ENCODE assay signal across 20 cellular contexts in the genomic region with DNA sequence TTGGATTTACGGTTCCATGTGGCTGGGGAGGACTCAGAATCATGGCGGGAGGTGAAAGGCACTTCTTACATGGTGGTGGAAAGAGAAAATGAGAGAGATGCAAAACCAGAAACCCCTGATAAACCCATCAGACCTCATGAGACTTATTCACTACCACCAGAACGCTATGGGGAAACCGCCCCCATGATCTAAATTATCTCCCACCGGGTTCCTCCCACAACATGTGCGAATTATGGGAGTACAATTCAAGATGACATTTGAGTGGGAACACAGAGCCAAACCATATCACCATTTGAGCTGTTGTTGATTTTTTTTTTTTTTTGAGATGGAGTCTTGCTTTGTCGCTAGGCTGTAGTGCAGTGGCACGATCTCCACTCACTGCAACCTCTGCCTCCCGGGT. TPM values are rescaled to one million over a fixed set of nuclear protein-coding genes. Genes with fewer than 3 reads are reported as not detected.
"Had no signal": no experiment of that assay in that cellular context is flagged by ENCODE, and none has a peak within 500 bp of the region (broad histone marks: within the 10 kb centered on the region; RNA-seq: fewer than 3 reads in every experiment).

No MANE protein-coding gene starts in this region.

- FAIRE-seq: colon, endometrium, frontal cortex, islet of Langerhans, keratinocyte had no signal

- H3K27me3 ChIP-seq: esophagus muscularis mucosa, gastroesophageal sphincter, heart left ventricle, left lung had no signal

- H3K4me3 ChIP-seq: esophagus muscularis mucosa, gastroesophageal sphincter, heart left ventricle, left lung, lower lobe of right lung, mucosa of descending colon had no signal

- H3K27ac ChIP-seq: esophagus muscularis mucosa, foreskin keratinocyte, gastroesophageal sphincter, heart left ventricle, left lung, lower lobe of right lung had no signal

- DNase-seq: cortex of kidney; effector CD8-positive, alpha-beta T cell; effector memory CD8-positive, alpha-beta T cell; endodermal cell; foreskin keratinocyte; hippocampal formation; left cardiac atrium; left lung; lower lobe of right lung; mesenchymal stem cell; naive thymus-derived CD4-positive, alpha-beta T cell had no signal

- H3K9me3 ChIP-seq: esophagus muscularis mucosa, gastroesophageal sphincter, left lung, lower lobe of right lung, mucosa of descending colon had no signal

- ATAC-seq: effector memory CD8-positive, alpha-beta T cell; foreskin keratinocyte; gastroesophageal sphincter; heart left ventricle; left cardiac atrium; left lung; lower lobe of right lung; naive thymus-derived CD4-positive, alpha-beta T cell had no signal

- H3K4me1 ChIP-seq: foreskin keratinocyte, left lung, lower lobe of right lung had no signal

- H3K36me3 ChIP-seq: left lung, lower lobe of right lung had no signal

RNA-seq across cellular contexts. Expression of a gene that starts 16.5 kb away (rescaled TPM):
- polyA plus RNA-seq: naive thymus-derived CD4-positive, alpha-beta T cell had no signal
